Comparison of ENCODE assay signal across 9 cellular contexts in genomic region chr2:46208766-46209165, GRCh38.
"Had no signal": no experiment of that assay in that cellular context is flagged by ENCODE, and none has a peak within 500 bp of the region (broad histone marks: within the 10 kb centered on the region; RNA-seq: fewer than 3 reads in every experiment).

No MANE protein-coding gene starts in this region.

- H3K27ac ChIP-seq: GM23248, KMS-11 had no signal

- H3K9me3 ChIP-seq: HAP-1 had no signal

- H3K4me1 ChIP-seq: HAP-1 had no signal

- DNase-seq: GM23248, GOT3, H7, HFFc6, IMR-90, KBM-7 had no signal

- FAIRE-seq: HTR-8/SVneo had no signal

- H2AFZ ChIP-seq: GM23248 had no signal

- H3K9ac ChIP-seq: GM23248, KMS-11 had no signal

- H3K4me2 ChIP-seq: KMS-11 had no signal

- H3K36me3 ChIP-seq: HAP-1 had no signal

- H3K4me3 ChIP-seq: GM23248, HAP-1 had no signal
